In the genomic region with DNA sequence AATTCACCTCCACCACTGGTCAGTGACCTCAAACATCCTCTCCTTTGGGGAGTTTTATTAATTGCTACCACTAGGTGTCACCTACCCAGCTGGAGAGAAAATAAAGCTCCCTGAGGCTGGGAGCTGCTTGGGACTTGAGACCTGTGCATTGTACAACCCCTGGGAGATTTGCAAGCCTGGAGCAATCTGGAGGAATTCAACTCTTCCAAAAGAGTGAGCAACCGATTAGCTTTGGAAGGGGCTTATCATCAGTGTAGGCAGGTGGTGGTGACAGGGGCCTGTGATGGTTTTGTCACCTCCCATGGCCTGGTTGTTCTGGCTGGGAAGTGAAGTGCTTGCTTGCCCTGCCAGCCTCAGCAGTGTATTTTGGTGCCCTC, we compare ENCODE assay signal across 1 cellular context.
TF ChIP-seq lines count a peak whose summit lies in the region.

No MANE protein-coding gene starts in this region.

TF ChIP-seq in H1, 55 proteins besides CTCF, POLR2A, EP300 and RAD21:
- TF ChIP-seq, protein P1, sequence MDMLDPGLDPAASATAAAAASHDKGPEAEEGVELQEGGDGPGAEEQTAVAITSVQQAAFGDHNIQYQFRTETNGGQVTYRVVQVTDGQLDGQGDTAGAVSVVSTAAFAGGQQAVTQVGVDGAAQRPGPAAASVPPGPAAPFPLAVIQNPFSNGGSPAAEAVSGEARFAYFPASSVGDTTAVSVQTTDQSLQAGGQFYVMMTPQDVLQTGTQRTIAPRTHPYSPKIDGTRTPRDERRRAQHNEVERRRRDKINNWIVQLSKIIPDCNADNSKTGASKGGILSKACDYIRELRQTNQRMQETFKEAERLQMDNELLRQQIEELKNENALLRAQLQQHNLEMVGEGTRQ (IDR thresholded peaks at IDR 0.05; ENCODE audit: low read length): no peak
- TF ChIP-seq SUZ12 (IDR thresholded peaks at IDR 0.05; ENCODE audit: low read length) (no peak), SP4 (IDR thresholded peaks at IDR 0.05; ENCODE audit: low read length) (no peak), HDAC6 (IDR thresholded peaks at IDR 0.05; ENCODE audit: low read depth, low read length) (no peak), NANOG (IDR thresholded peaks at IDR 0.05; ENCODE audit: insufficient read depth, low read depth, low read length, poor library complexity, severe bottlenecking) (no peak), RNF2 (IDR thresholded peaks at IDR 0.05; ENCODE audit: borderline replicate concordance, low read depth, low read length, missing control alignments, poor library complexity, severe bottlenecking) (no peak), EGR1 (IDR thresholded peaks at IDR 0.05; ENCODE audit: borderline replicate concordance, low read depth, low read length) (no peak), CHD2 (IDR thresholded peaks at IDR 0.05; ENCODE audit: low read length) (no peak)
- TF ChIP-seq, protein P2, sequence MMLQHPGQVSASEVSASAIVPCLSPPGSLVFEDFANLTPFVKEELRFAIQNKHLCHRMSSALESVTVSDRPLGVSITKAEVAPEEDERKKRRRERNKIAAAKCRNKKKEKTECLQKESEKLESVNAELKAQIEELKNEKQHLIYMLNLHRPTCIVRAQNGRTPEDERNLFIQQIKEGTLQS (IDR thresholded peaks at IDR 0.05; ENCODE audit: insufficient read depth, low read depth, low read length): no peak
